In the genomic region with DNA sequence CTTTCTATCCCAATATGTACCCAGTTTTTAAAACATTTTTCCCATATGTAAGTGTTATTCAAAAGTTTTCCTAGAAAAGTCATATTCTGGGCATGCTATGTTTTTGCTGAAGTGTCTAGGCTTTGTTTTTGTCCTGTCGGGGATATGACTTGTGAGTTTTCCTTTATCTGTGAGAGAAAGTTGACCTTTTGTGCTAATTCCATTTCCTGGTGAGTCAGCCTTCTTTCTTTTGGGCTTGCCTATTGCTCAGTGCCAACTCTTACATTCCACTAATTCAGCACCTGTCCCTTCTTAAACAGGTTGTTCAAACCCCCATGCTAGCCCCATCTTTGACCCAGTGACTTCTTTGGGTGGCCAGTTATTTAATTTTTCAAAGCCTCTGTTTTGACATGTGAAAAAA, we compare ENCODE assay signal across 14 cellular contexts.
A peak's percentile ranks its signal among the peaks of the same experiment; 100 is the strongest.
DNase-seq lines count a peak whose midpoint lies in the region; ATAC-seq and TF ChIP-seq lines count a peak whose summit lies in the region.
"Had no signal": no experiment of that assay in that cellular context is flagged by ENCODE, and none has a peak within 500 bp of the region (broad histone marks: within the 10 kb centered on the region; RNA-seq: fewer than 3 reads in every experiment).

No MANE protein-coding gene starts in this region.

- H4K20me1 ChIP-seq in IMR-90 (ENCODE audit: insufficient read depth, low read length): no peaks in the 10 kb centered on the region

- H3K4me1 ChIP-seq in ACC112 (ENCODE audit: control insufficient read depth, insufficient read depth, low read length, unreplicated experiment) (peaks cover 29% of the 10 kb centered on the region), IMR-90 (ENCODE audit: control insufficient read depth, insufficient read depth, low read length) (no peaks in the 10 kb centered on the region; the same call in 1 of the 2 replicates), ovary (ENCODE audit: insufficient read depth) (peaks cover 1% of the 10 kb centered on the region)

- H3K79me2 ChIP-seq in ACC112 (ENCODE audit: control insufficient read depth, insufficient read depth, low read length, unreplicated experiment): no peaks in the 10 kb centered on the region

- no peaks in the 10 kb centered on the region for H3K9me1 ChIP-seq in IMR-90 (ENCODE audit: insufficient read depth, low read length)

- POLR2A ChIA-PET in IMR-90 (lab: Charles Lee; ENCODE audit: unreplicated experiment): no interaction called here

- no peak overlapping the region for H3K23ac ChIP-seq in IMR-90 (ENCODE audit: low read depth, low read length)

- WGBS in IMR-90 (ENCODE audit: extremely low coverage in 2 of 2, insufficient read length in 1 of 2), 2 experiments: no CpG with 5 or more reads among the region's 1 CpG
- WGBS in ovary, 3 donors: 2 to 6% (median 6%) methylated on average over 1 of the region's 1 CpG

- no peak overlapping the region for H3K56ac ChIP-seq in IMR-90 (ENCODE audit: extremely low read depth, insufficient read depth, low read length)

- H4K5ac ChIP-seq in IMR-90 (ENCODE audit: low read depth, low read length): no peak overlapping the region

- no TSS peak for BruUV-seq in IMR-90 (replicated peaks; lab: Mats Ljungman, UMichigan)

- no peak overlapping the region for H2BK120ac ChIP-seq in IMR-90 (ENCODE audit: low read depth, low read length)

- no peaks in the 10 kb centered on the region for H3K27me3 ChIP-seq in ACC112 (ENCODE audit: insufficient read depth, low read length)
- no peaks in the 10 kb centered on the region for H3K27me3 ChIP-seq in IMR-90 (ENCODE audit: control insufficient read depth, insufficient read depth, low read length)
- H3K27me3 ChIP-seq in ovary: no peaks in the 10 kb centered on the region
- H3K27me3 ChIP-seq: neutrophil had no signal

- no peak overlapping the region for H2AFZ ChIP-seq in ACC112 (ENCODE audit: low read length, unreplicated experiment)
- H2AFZ ChIP-seq in IMR-90 (replicated peaks; ENCODE audit: low read length, poor library complexity): no peak overlapping the region

- H2AK5ac ChIP-seq in IMR-90 (ENCODE audit: low read depth, low read length): no peak overlapping the region

- H3K36me3 ChIP-seq in ACC112 (ENCODE audit: insufficient read depth, low read length) (no peaks in the 10 kb centered on the region), IMR-90 (ENCODE audit: control insufficient read depth, insufficient read depth, low read length) (no peaks in the 10 kb centered on the region; the same call in 1 of the 2 replicates), ovary (no peaks in the 10 kb centered on the region)
- H3K36me3 ChIP-seq: neutrophil had no signal

- intact Hi-C loops in IMR-90 (cut with micrococcal nuclease) (no loop called here), ovary (cut with DNase I) (no loop called here)

- H3K27ac Mint-ChIP-seq in chondrocyte (ENCODE audit: unreplicated experiment): peak overlapping the region; percentile 66
- H3K27ac Mint-ChIP-seq: B cell had no signal

- TF ChIP-seq POLR2A in IMR-90 (IDR thresholded peaks at IDR 0.05; ENCODE audit: low read depth, low read length): no peak
- TF ChIP-seq POLR2A in ovary (IDR thresholded peaks at IDR 0.05): no peak

- H4K8ac ChIP-seq in IMR-90 (ENCODE audit: low read depth in 2 of 2, low read length in 2 of 2): no peak overlapping the region

- no peak for TF ChIP-seq EP300 in ovary (IDR thresholded peaks at IDR 0.05)

- ATAC-seq in IMR-90 (ENCODE audit: low read depth) (no peak), HG03342 (IDR thresholded peaks at IDR 0.05; ENCODE audit: unreplicated experiment) (no peak)

- TF ChIP-seq CTCF in IMR-90 (conservative IDR thresholded peaks at IDR 0.05; ENCODE audit: low read depth, low read length) (no peak), chondrocyte (IDR thresholded peaks at IDR 0.05) (no peak), ovary (IDR thresholded peaks at IDR 0.05) (no peak)

- H3K4me3 ChIP-seq in ACC112 (ENCODE audit: low read depth, low read length) (no peak overlapping the region), IMR-90 (ENCODE audit: insufficient read depth, low read depth, low read length) (no peak overlapping the region), ovary (no peak overlapping the region)

- no peak for TF ChIP-seq RAD21 in IMR-90 (IDR thresholded peaks at IDR 0.05; ENCODE audit: low read length)

- dilution Hi-C loops in IMR-90 (cut with HindIII; ENCODE audit: low sequenced_read_pairs, unreplicated experiment): no loop called here

- H3K4ac ChIP-seq in IMR-90 (ENCODE audit: low read depth, low read length): no peak overlapping the region

- CTCF ChIA-PET in IMR-90 (lab: Yijun Ruan, JAX): no interaction called here

- H3K18ac ChIP-seq in IMR-90 (ENCODE audit: low read depth, low read length): no peak overlapping the region

- no peak overlapping the region for H2BK15ac ChIP-seq in IMR-90 (ENCODE audit: low read depth, low read length)

- H3K14ac ChIP-seq in IMR-90 (replicated peaks; ENCODE audit: low read depth, low read length): no peak overlapping the region

- H4K91ac ChIP-seq in IMR-90 (ENCODE audit: insufficient read depth, low read depth, low read length): no peak overlapping the region

- peaks cover 11% of the 10 kb centered on the region for H3K9me3 ChIP-seq in IMR-90 (ENCODE audit: control insufficient read depth, insufficient read depth, low read length)
- no peaks in the 10 kb centered on the region for H3K9me3 ChIP-seq in ovary
- H3K9me3 ChIP-seq: neutrophil had no signal

- H2BK5ac ChIP-seq in IMR-90 (ENCODE audit: low read depth, low read length, poor library complexity, severe bottlenecking): no peak overlapping the region

- peaks cover 16% of the 10 kb centered on the region for H3K36me3 Mint-ChIP-seq in chondrocyte (ENCODE audit: low read depth)

- peaks cover 42% of the 10 kb centered on the region for H3K4me1 Mint-ChIP-seq in chondrocyte (ENCODE audit: low read depth)
- H3K4me1 Mint-ChIP-seq: B cell had no signal

- H3K4me2 ChIP-seq in IMR-90 (ENCODE audit: low read depth, low read length): no peak overlapping the region; the same call in 1 of the 2 replicates

- H3K27ac ChIP-seq in ACC112 (ENCODE audit: low read depth, low read length) (peak overlapping the region; percentile 54), IMR-90 (ENCODE audit: insufficient read depth, low read length) (no peak overlapping the region), ovary (no peak overlapping the region)
- H3K27ac ChIP-seq: neutrophil had no signal

- no peak overlapping the region for H2BK20ac ChIP-seq in IMR-90 (ENCODE audit: low read depth, low read length)

- no peak overlapping the region for H3K4me3 Mint-ChIP-seq in chondrocyte (ENCODE audit: unreplicated experiment)
- H3K4me3 Mint-ChIP-seq: B cell had no signal

- peak; percentile 34 for DNase-seq in IMR-90
- DNase-seq in chondrocyte (ENCODE audit: low spot score): no peak
- peak; percentile 71 for DNase-seq in kidney tubule cell (ENCODE audit: low spot score)
- no peak for DNase-seq in ovary
- no peak for DNase-seq in NCI-H82 treated with DMSO at 0.1 percent for 48 hours (lab: John Stamatoyannopoulos, UW; ENCODE audit: unreplicated experiment)
- DNase-seq in cortex of kidney (lab: John Stamatoyannopoulos, UW): no peak
- DNase-seq: activated CD4-positive, alpha-beta T cell treated with anti-CD3 and anti-CD28 coated beads, Interleukin-2, amount 50 U/mL, for 4 hours; activated naive CD4-positive, alpha-beta T cell treated with Interleukin-2 at 50 U/mL for 16 hours; NCI-H1048; NCI-H82 had no signal

- H2AK9ac ChIP-seq in IMR-90 (replicated peaks; ENCODE audit: low read depth, low read length, poor library complexity): no peak overlapping the region

- peaks cover 36% of the 10 kb centered on the region for H3K9me3 Mint-ChIP-seq in chondrocyte (ENCODE audit: low read depth)

- in situ Hi-C loops in IMR-90 (cut with MboI; ENCODE audit: low sequenced_read_pairs): no loop called here

- no peaks in the 10 kb centered on the region for H3K79me1 ChIP-seq in IMR-90 (ENCODE audit: low read depth in 1 of 2, low read length in 2 of 2)

- no peak overlapping the region for H3K9ac ChIP-seq in IMR-90 (ENCODE audit: low read depth, low read length)

- H3K27me3 Mint-ChIP-seq in chondrocyte (ENCODE audit: low read depth): no peaks in the 10 kb centered on the region
- H3K27me3 Mint-ChIP-seq: B cell had no signal

TF ChIP-seq in IMR-90, 13 proteins besides CTCF, POLR2A, EP300 and RAD21:
- TF ChIP-seq BHLHE40 (IDR thresholded peaks at IDR 0.05; ENCODE audit: low read depth, low read length): no peak
- no peak for TF ChIP-seq SMC3 (IDR thresholded peaks at IDR 0.05; ENCODE audit: low read depth, low read length)
- TF ChIP-seq, protein P1, sequence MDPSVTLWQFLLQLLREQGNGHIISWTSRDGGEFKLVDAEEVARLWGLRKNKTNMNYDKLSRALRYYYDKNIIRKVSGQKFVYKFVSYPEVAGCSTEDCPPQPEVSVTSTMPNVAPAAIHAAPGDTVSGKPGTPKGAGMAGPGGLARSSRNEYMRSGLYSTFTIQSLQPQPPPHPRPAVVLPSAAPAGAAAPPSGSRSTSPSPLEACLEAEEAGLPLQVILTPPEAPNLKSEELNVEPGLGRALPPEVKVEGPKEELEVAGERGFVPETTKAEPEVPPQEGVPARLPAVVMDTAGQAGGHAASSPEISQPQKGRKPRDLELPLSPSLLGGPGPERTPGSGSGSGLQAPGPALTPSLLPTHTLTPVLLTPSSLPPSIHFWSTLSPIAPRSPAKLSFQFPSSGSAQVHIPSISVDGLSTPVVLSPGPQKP (IDR thresholded peaks at IDR 0.05; ENCODE audit: borderline replicate concordance, low read depth, low read length): no peak
- no peak for TF ChIP-seq MXI1 (IDR thresholded peaks at IDR 0.05; ENCODE audit: borderline replicate concordance, low read depth, low read length)
- no peak for TF ChIP-seq RFX5 (IDR thresholded peaks at IDR 0.05; ENCODE audit: low read depth, low read length)
- TF ChIP-seq MAFK (IDR thresholded peaks at IDR 0.05; ENCODE audit: low read depth, low read length): no peak

Comparison
In these comparisons a context has a peak if more than half of its experiments do, and no peak if none do; other contexts are left out.
1. DNase-seq: peak in IMR-90 (single experiment) and kidney tubule cell (single experiment); none in chondrocyte (single experiment), ovary (0 of 5), NCI-H82 treated with DMSO at 0.1 percent for 48 hours (single experiment) and cortex of kidney (single experiment).